ENCODE assay signal across 2 cellular contexts in the genomic region with DNA sequence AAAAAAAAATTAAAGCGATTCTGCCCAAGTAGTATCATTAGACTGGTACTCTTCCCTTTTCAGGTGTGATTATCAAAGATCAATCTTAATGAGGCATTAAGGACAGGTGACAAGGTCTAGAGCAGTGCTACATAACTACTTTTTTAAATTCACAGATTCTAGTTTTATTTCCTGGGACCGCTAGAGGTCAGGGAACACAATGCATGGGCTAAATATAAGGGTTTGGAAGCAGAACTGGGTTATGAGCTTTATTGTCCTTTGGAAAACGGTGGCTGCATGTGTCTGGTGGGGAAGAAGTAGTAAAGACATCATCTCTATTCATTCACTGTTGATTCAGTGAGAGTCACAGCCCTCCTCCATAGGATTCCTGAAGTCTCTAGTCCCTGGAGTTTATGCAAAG.
A peak's percentile ranks its signal among the peaks of the same experiment; 100 is the strongest.
TF ChIP-seq lines count a peak whose summit lies in the region.

No MANE protein-coding gene starts in this region.

TF ChIP-seq in SK-N-SH, 30 proteins besides CTCF, POLR2A, EP300 and RAD21 (continued from another document):
- no peak for TF ChIP-seq POLR2AphosphoS5 (IDR thresholded peaks at IDR 0.05; ENCODE audit: low read depth, low read length)
- 0 out of 2 replicates have a peak, but pooled peaks have one; percentile 35 for TF ChIP-seq RFX5 (IDR thresholded peaks at IDR 0.05; ENCODE audit: low read length)
TF ChIP-seq in SK-N-SH: peak in this region for 2.

TF ChIP-seq in WTC11, 78 proteins besides CTCF, POLR2A, EP300 and RAD21:
- TF ChIP-seq, protein P1, sequence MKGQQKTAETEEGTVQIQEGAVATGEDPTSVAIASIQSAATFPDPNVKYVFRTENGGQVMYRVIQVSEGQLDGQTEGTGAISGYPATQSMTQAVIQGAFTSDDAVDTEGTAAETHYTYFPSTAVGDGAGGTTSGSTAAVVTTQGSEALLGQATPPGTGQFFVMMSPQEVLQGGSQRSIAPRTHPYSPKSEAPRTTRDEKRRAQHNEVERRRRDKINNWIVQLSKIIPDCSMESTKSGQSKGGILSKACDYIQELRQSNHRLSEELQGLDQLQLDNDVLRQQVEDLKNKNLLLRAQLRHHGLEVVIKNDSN (CRISPR knock-in tag; IDR thresholded peaks at IDR 0.05): no peak
- TF ChIP-seq, protein P2, sequence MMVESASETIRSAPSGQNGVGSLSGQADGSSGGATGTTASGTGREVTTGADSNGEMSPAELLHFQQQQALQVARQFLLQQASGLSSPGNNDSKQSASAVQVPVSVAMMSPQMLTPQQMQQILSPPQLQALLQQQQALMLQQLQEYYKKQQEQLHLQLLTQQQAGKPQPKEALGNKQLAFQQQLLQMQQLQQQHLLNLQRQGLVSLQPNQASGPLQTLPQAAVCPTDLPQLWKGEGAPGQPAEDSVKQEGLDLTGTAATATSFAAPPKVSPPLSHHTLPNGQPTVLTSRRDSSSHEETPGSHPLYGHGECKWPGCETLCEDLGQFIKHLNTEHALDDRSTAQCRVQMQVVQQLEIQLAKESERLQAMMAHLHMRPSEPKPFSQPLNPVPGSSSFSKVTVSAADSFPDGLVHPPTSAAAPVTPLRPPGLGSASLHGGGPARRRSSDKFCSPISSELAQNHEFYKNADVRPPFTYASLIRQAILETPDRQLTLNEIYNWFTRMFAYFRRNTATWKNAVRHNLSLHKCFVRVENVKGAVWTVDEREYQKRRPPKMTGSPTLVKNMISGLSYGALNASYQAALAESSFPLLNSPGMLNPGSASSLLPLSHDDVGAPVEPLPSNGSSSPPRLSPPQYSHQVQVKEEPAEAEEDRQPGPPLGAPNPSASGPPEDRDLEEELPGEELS (CRISPR knock-in tag; IDR thresholded peaks at IDR 0.05): no peak
- TF ChIP-seq HMGA2 (CRISPR knock-in tag; IDR thresholded peaks at IDR 0.05): no peak
- TF ChIP-seq, protein P3, sequence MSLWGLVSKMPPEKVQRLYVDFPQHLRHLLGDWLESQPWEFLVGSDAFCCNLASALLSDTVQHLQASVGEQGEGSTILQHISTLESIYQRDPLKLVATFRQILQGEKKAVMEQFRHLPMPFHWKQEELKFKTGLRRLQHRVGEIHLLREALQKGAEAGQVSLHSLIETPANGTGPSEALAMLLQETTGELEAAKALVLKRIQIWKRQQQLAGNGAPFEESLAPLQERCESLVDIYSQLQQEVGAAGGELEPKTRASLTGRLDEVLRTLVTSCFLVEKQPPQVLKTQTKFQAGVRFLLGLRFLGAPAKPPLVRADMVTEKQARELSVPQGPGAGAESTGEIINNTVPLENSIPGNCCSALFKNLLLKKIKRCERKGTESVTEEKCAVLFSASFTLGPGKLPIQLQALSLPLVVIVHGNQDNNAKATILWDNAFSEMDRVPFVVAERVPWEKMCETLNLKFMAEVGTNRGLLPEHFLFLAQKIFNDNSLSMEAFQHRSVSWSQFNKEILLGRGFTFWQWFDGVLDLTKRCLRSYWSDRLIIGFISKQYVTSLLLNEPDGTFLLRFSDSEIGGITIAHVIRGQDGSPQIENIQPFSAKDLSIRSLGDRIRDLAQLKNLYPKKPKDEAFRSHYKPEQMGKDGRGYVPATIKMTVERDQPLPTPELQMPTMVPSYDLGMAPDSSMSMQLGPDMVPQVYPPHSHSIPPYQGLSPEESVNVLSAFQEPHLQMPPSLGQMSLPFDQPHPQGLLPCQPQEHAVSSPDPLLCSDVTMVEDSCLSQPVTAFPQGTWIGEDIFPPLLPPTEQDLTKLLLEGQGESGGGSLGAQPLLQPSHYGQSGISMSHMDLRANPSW (CRISPR knock-in tag; conservative IDR thresholded peaks at IDR 0.05; ENCODE audit: low read depth): no peak
